ENCODE assay signal across 21 cellular contexts in genomic region chr6:138502546-138502945, GRCh38. TPM values are rescaled to one million over a fixed set of nuclear protein-coding genes. Genes with fewer than 3 reads are reported as not detected.
A peak's percentile ranks its signal among the peaks of the same experiment; 100 is the strongest.
DNase-seq lines count a peak whose midpoint lies in the region; ATAC-seq, FAIRE-seq and TF ChIP-seq lines count a peak whose summit lies in the region.
"Had no signal": no experiment of that assay in that cellular context is flagged by ENCODE, and none has a peak within 500 bp of the region (broad histone marks: within the 10 kb centered on the region; RNA-seq: fewer than 3 reads in every experiment).

No MANE protein-coding gene starts in this region.

- no peaks in the 10 kb centered on the region for H3K36me3 ChIP-seq in right lobe of liver
- H3K36me3 ChIP-seq in Karpas-422 (ENCODE audit: insufficient read depth, low read length) = no peaks in the 10 kb centered on the region
- H3K36me3 ChIP-seq: BLaER1 had no signal

- no peaks in the 10 kb centered on the region for H4K20me1 ChIP-seq in Karpas-422 (ENCODE audit: insufficient read depth, low read depth, low read length)
- H4K20me1 ChIP-seq: BLaER1 had no signal

- H3K9me3 ChIP-seq in right lobe of liver (no peaks in the 10 kb centered on the region), Karpas-422 (ENCODE audit: low read length) (no peaks in the 10 kb centered on the region)
- H3K9me3 ChIP-seq: BLaER1, Caco-2 had no signal

- no peaks in the 10 kb centered on the region for H3K27me3 ChIP-seq in right lobe of liver
- H3K27me3 ChIP-seq in Karpas-422 (ENCODE audit: low read length) = no peaks in the 10 kb centered on the region
- H3K27me3 ChIP-seq: BLaER1 had no signal

- WGBS in right lobe of liver (ENCODE audit: insufficient coverage, low coverage, low lambda C conversion rate, missing lambda C conversion rate) = 93% methylated on average over 3 of the region's 3 CpGs

- no peak overlapping the region for H3K4me2 ChIP-seq in Karpas-422 (ENCODE audit: low read depth, low read length, poor library complexity, severe bottlenecking)
- H3K4me2 ChIP-seq: BLaER1 had no signal

- no peak overlapping the region for H2AFZ ChIP-seq in Karpas-422 (ENCODE audit: low read length)
- H2AFZ ChIP-seq: GM23248 had no signal

- H3K4me1 ChIP-seq in right lobe of liver (peaks cover 0 to 66% (median 27%) of the 10 kb centered on the region in 4 donors), Karpas-422 (ENCODE audit: low read length) (peaks cover 35% of the 10 kb centered on the region)

- no peak for ATAC-seq in right lobe of liver
- ATAC-seq in GM21528 (IDR thresholded peaks at IDR 0.05; ENCODE audit: low FRiP score, unreplicated experiment) = no peak
- no peak for ATAC-seq in GM19328 (IDR thresholded peaks at IDR 0.05; ENCODE audit: unreplicated experiment)
- ATAC-seq: CD8-positive, alpha-beta T cell had no signal

- no peak for DNase-seq in D721Med (ENCODE audit: insufficient read length, low spot score)
- no peak for DNase-seq in right lobe of liver
- DNase-seq in urothelium cell line (ENCODE audit: low spot score) = no peak
- no peak for DNase-seq in Karpas-422
- DNase-seq: Caco-2; CD4-positive, CD25-positive, alpha-beta regulatory T cell; CD8-positive, alpha-beta T cell; DMS53; DMS79 treated with DMSO at 0.1 percent for 48 hours; GF-D8; GM23248; H7; HCEC 1CT had no signal

- no peak for TF ChIP-seq POLR2A in right lobe of liver (IDR thresholded peaks at IDR 0.05)

- no peaks in the 10 kb centered on the region for H3K9me2 ChIP-seq in Karpas-422 (replicated peaks; ENCODE audit: insufficient read depth, low read length)

- TF ChIP-seq CTCF in D721Med (IDR thresholded peaks at IDR 0.05; ENCODE audit: insufficient read depth, missing control alignments) (no peak), right lobe of liver (IDR thresholded peaks at IDR 0.05) (no peak)

- H3K9ac ChIP-seq in Karpas-422 (ENCODE audit: low read length) = no peak overlapping the region
- H3K9ac ChIP-seq: BLaER1, GM23248 had no signal

- no peaks in the 10 kb centered on the region for H3K79me2 ChIP-seq in Karpas-422 (ENCODE audit: low read length)

- FAIRE-seq in D721Med (lab: Jason Lieb, UNC) = peak; percentile 63
- FAIRE-seq in urothelium cell line (lab: Jason Lieb, UNC) = peak; percentile 27
- FAIRE-seq: A204.1, GM12891, GM18507, H1 had no signal

- H3K27ac ChIP-seq in right lobe of liver (peak overlapping the region in 2 of 3 donors; percentile 86 to 90), Karpas-422 (ENCODE audit: low read length) (no peak overlapping the region)
- H3K27ac ChIP-seq: BLaER1, C4-2B, GM23248 had no signal

- intact Hi-C loops in right lobe of liver (cut with DNase I) = no loop called here

- H3K4me3 ChIP-seq in right lobe of liver (no peak overlapping the region), Karpas-422 (ENCODE audit: low read length) (no peak overlapping the region)
- H3K4me3 ChIP-seq: BLaER1, GM23248 had no signal

RNA-seq across cellular contexts. Expression of gene NHSL1, which starts 3.3 kb away (rescaled TPM):
- 10 to 100 TPM; 19.8 to 54.2 (median 28.5) TPM for total RNA-seq in right lobe of liver
- 2.6 and 3.8 TPM in 2 replicates for total RNA-seq in Karpas-422 (2014; rRNA removed; shearing (Covaris generic); ENCODE audit: low replicate concordance)
- total RNA-seq: CD4-positive, CD25-positive, alpha-beta regulatory T cell; CD8-positive, alpha-beta T cell had no signal
